Comparison of ENCODE assay signal across 8 cellular contexts in the genomic region with DNA sequence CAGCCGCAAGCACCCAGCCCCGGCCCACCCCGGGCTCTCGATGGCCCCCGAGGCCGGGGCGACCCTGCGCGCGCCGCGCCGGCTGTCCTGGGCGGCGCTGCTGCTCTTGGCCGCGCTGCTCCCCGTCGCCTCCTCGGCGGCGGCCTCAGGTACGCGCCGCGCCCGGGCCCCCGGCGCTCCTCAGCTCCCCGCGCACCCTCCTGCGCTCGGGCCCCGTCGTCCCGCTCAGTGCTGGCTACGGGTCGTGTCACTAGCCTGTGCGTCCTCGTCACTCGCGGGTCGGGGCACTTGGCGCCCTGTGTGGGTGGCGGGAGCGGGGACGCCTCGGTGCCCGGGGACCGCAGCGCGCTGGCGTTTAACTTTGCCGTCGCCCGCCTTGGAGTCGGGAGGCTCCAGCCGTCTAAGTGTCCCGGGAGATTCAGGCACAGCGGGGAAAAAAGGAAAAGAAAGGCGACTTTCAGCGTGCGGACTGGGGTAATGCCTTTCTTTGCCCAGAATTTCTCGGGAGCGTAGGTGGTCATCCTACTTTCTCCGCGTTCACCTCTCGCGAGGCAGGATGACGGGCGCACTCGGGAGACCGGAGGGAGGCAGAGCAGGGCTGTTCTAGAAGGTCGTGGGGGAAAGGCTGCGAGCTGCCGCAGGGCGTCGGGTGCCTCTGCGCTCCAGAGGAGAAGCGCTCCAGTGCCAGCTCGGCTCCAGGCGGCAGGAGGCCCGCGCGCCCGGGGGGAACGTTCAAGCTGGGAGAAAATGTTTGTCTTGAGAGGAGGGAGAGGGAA. TPM values are rescaled to one million over a fixed set of nuclear protein-coding genes. Genes with fewer than 3 reads are reported as not detected.
DNase-seq lines count a peak whose midpoint lies in the region; ATAC-seq, FAIRE-seq and TF ChIP-seq lines count a peak whose summit lies in the region.

No MANE protein-coding gene starts in this region.

- no peak for FAIRE-seq in astrocyte (lab: Jason Lieb, UNC)

- H3K27me3 ChIP-seq in astrocyte (ENCODE audit: insufficient read depth, low read length) = peaks cover 34% of the 10 kb centered on the region

- peak overlapping the region; percentile 86 for H3K4me3 Mint-ChIP-seq in astrocyte (ENCODE audit: unreplicated experiment)

- no peak for TF ChIP-seq CTCF in astrocyte (IDR thresholded peaks at IDR 0.05; ENCODE audit: insufficient read depth, low read depth, low read length)

- peak overlapping the region; percentile 71 for H3K9ac ChIP-seq in astrocyte (ENCODE audit: low read length)

- peak; percentile 68 for DNase-seq in activated CD8-positive, alpha-beta memory T cell treated with anti-CD3 and anti-CD28 coated beads for 24 hours
- DNase-seq in activated CD8-positive, alpha-beta memory T cell treated with anti-CD3 and anti-CD28 coated beads, Interleukin-2, amount 50 U/mL, for 4 hours = no peak
- DNase-seq in NCI-H1092 (lab: John Stamatoyannopoulos, UW) (peak; percentile 7), astrocyte (ENCODE audit: low read depth) (peak; percentile 51), iris pigment epithelial cell (ENCODE audit: low read depth) (peak; percentile 31), GF-D8 (lab: John Stamatoyannopoulos, UW) (no peak)
- peak; percentile 31 for DNase-seq in stimulated activated naive CD8-positive, alpha-beta T cell treated with anti-CD3 and anti-CD28 coated beads, Interleukin-15, Interleukin-2, amounts not matched to agents 100 U/mL and 50 U/mL, for 24 hours

- peaks cover 48% of the 10 kb centered on the region for H3K27me3 Mint-ChIP-seq in astrocyte (ENCODE audit: low read depth, unreplicated experiment)

- peak overlapping the region; percentile 74 for H2AFZ ChIP-seq in astrocyte (ENCODE audit: low read depth, low read length)

- H3K4me1 Mint-ChIP-seq in astrocyte (ENCODE audit: low read depth, unreplicated experiment) = peaks cover 22% of the 10 kb centered on the region

- H3K79me2 ChIP-seq in astrocyte (ENCODE audit: insufficient read depth, low read length) = no peaks in the 10 kb centered on the region

- no peaks in the 10 kb centered on the region for H3K9me3 ChIP-seq in astrocyte (ENCODE audit: insufficient read depth, low read depth, low read length)

- H3K36me3 ChIP-seq in astrocyte (ENCODE audit: insufficient read depth, low read length) = no peaks in the 10 kb centered on the region

- no peak overlapping the region for H3K27ac Mint-ChIP-seq in astrocyte (ENCODE audit: unreplicated experiment)

- H4K20me1 ChIP-seq in astrocyte (ENCODE audit: insufficient read depth, low read length) = no peaks in the 10 kb centered on the region

- peaks cover 5% of the 10 kb centered on the region for H3K9me3 Mint-ChIP-seq in astrocyte (ENCODE audit: unreplicated experiment)

- H3K4me3 ChIP-seq in astrocyte (ENCODE audit: insufficient read depth, low read depth, low read length) = peak overlapping the region; percentile 54

- ATAC-seq in stimulated activated naive CD8-positive, alpha-beta T cell treated with anti-CD3 and anti-CD28 coated beads, Interleukin-15, Interleukin-2, amounts not matched to agents 100 U/mL and 50 U/mL, for 24 hours = peak; percentile 50
- no peak for ATAC-seq in GM21515 (IDR thresholded peaks at IDR 0.05; ENCODE audit: unreplicated experiment)

- H3K27ac ChIP-seq in astrocyte (ENCODE audit: low read depth, low read length) = no peak overlapping the region

- H3K36me3 Mint-ChIP-seq in astrocyte (ENCODE audit: low read depth, unreplicated experiment) = peaks cover 2% of the 10 kb centered on the region

- H3K4me2 ChIP-seq in astrocyte (ENCODE audit: low read length) = peak overlapping the region; percentile 86

- peaks cover 21% of the 10 kb centered on the region for H3K4me1 ChIP-seq in astrocyte (ENCODE audit: insufficient read depth, low read length)

RNA-seq across cellular contexts. Expression of a gene that starts 0.5 kb away (rescaled TPM):
- total RNA-seq in astrocyte = 6.3 and 8.6 TPM in 2 replicates

Comparison
In these comparisons a context has a peak if more than half of its experiments do, and no peak if none do; other contexts are left out.
1. DNase-seq: peak in activated CD8-positive, alpha-beta memory T cell treated with anti-CD3 and anti-CD28 coated beads for 24 hours (single experiment), NCI-H1092 (single experiment), astrocyte (single experiment), iris pigment epithelial cell (single experiment) and stimulated activated naive CD8-positive, alpha-beta T cell treated with anti-CD3 and anti-CD28 coated beads, Interleukin-15, Interleukin-2, amounts not matched to agents 100 U/mL and 50 U/mL, for 24 hours (single experiment); none in activated CD8-positive, alpha-beta memory T cell treated with anti-CD3 and anti-CD28 coated beads, Interleukin-2, amount 50 U/mL, for 4 hours (single experiment) and GF-D8 (single experiment).